Comparison of ENCODE assay signal across 23 cellular contexts in the genomic region with DNA sequence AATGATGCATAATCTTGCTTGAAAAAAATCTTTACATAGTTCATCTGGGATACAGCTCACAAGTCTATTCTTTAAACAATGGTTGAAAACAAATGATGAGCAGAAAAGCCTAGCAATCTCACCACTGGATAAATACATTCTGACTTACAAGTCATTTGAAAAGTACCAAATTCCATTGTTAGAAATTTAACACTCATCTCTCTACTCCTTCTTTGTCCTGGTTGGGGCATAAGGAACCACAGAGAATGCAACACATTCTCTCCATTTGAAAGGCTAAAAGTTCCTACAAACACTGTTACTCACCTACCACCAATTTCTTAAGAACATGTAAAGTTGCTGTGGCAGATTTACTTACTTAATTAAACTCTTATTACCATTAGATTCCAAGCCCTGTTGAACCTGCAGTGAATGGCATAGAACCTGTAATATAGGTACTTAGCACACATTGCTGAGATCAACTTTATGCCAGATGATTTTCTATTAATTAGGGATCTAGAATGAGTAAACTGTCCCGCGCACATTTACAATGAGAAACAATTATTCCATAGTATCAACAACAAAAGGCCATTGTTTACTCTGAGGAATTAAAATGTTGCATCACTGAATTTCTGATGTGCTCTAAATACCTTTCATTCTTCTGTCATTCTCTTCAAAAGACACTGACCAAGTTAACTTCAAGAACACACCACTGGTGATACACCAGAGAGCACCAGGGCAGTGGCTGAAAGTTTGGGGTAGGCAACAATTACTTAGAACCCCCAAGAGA.
DNase-seq lines count a peak whose midpoint lies in the region; ATAC-seq and TF ChIP-seq lines count a peak whose summit lies in the region.
"Had no signal": no experiment of that assay in that cellular context is flagged by ENCODE, and none has a peak within 500 bp of the region (broad histone marks: within the 10 kb centered on the region; RNA-seq: fewer than 3 reads in every experiment).

No MANE protein-coding gene starts in this region.

- peak; percentile 53 to 70 for ATAC-seq in activated T-cell treated with anti-CD3 and anti-CD28 coated beads, Interleukin-2, amount 50 U/mL, for 72 hours (replicated peaks in 1 of 2)
- ATAC-seq in WTC11 (peak; percentile 22; the same call in 1 of the 2 replicates), GM21529 (IDR thresholded peaks at IDR 0.05; ENCODE audit: unreplicated experiment) (no peak)
- ATAC-seq: heart right ventricle; natural killer cell treated with Interleukin-12 subunit alpha and Interleukin-12 subunit beta and Interleukin-15 and Interleukin-18, amount 100 ng/mL, for 72 hours had no signal

- no peaks in the 10 kb centered on the region for H3K9me3 Mint-ChIP-seq in activated T-cell treated with anti-CD3 and anti-CD28 coated beads, Interleukin-2, amount 50 U/mL, for 72 hours
- H3K9me3 Mint-ChIP-seq in WTC11, result no peaks in the 10 kb centered on the region
- H3K9me3 Mint-ChIP-seq: activated naive CD4-positive, alpha-beta T cell treated with anti-CD3 and anti-CD28 coated beads, Interleukin-2, amount 50 U/mL, for 24 hours; memory B cell; natural killer cell treated with Interleukin-12 subunit alpha and Interleukin-12 subunit beta and Interleukin-15 and Interleukin-18, amount 100 ng/mL, for 72 hours had no signal

- CTCF ChIA-PET in WTC11 (lab: Charles Lee), result interaction anchor here (1.2 kb wide), 1 partner anchor 32 kb away, joined by 5 read pairs; no protein-coding TSS in a partner anchor

- H3K4me1 Mint-ChIP-seq in activated T-cell treated with anti-CD3 and anti-CD28 coated beads, Interleukin-2, amount 50 U/mL, for 72 hours (ENCODE audit: low read depth), result peaks cover 9% of the 10 kb centered on the region
- peaks cover 15% of the 10 kb centered on the region for H3K4me1 Mint-ChIP-seq in WTC11
- H3K4me1 Mint-ChIP-seq: activated naive CD4-positive, alpha-beta T cell treated with anti-CD3 and anti-CD28 coated beads, Interleukin-2, amount 50 U/mL, for 24 hours; memory B cell had no signal

- no peak for DNase-seq in activated T-cell treated with anti-CD3 and anti-CD28 coated beads, Interleukin-2, amount 50 U/mL, for 72 hours
- DNase-seq in activated T-cell treated with anti-CD3 and anti-CD28 coated beads, Interleukin-2, amount 50 U/mL, for 1 hour, result no peak
- DNase-seq in WTC11 (ENCODE audit: low spot score) (no peak), foreskin melanocyte (peak; percentile 84), superior temporal gyrus (ENCODE audit: extremely low spot score) (peak; percentile 82), iPS-NIHi7 (ENCODE audit: extremely low spot score) (no peak), CD1c-positive myeloid dendritic cell (ENCODE audit: extremely low spot score) (no peak)
- DNase-seq: 8988T; activated CD4-positive, alpha-beta T cell treated with anti-CD3 and anti-CD28 coated beads, Interleukin-2, amount 50 U/mL, for 48 hours; activated T-cell treated with anti-CD3 and anti-CD28 coated beads for 4 hours; BE2C; brain microvascular endothelial cell; GDM1; heart right ventricle; KBM-7; NCI-H510A treated with DMSO at 0.1 percent for 48 hours; small intestine; stimulated activated CD4-positive, alpha-beta T cell treated with anti-CD3 and anti-CD28 coated beads, Interleukin-4, amount 100 ng/mL, for 1 hour; T-helper 1 cell had no signal

- no peak overlapping the region for H3K27ac Mint-ChIP-seq in activated T-cell treated with anti-CD3 and anti-CD28 coated beads, Interleukin-2, amount 50 U/mL, for 72 hours
- H3K27ac Mint-ChIP-seq in WTC11, result peak overlapping the region; percentile 78
- H3K27ac Mint-ChIP-seq: activated naive CD4-positive, alpha-beta T cell treated with anti-CD3 and anti-CD28 coated beads, Interleukin-2, amount 50 U/mL, for 24 hours; memory B cell; natural killer cell treated with Interleukin-12 subunit alpha and Interleukin-12 subunit beta and Interleukin-15 and Interleukin-18, amount 100 ng/mL, for 72 hours had no signal

- POLR2A ChIA-PET in WTC11 (lab: Charles Lee), result no interaction called here

- no peak for TF ChIP-seq CTCF in WTC11 (IDR thresholded peaks at IDR 0.05)

- no peak overlapping the region for H3K4me3 Mint-ChIP-seq in activated T-cell treated with anti-CD3 and anti-CD28 coated beads, Interleukin-2, amount 50 U/mL, for 72 hours
- no peak overlapping the region for H3K4me3 Mint-ChIP-seq in WTC11
- H3K4me3 Mint-ChIP-seq: activated naive CD4-positive, alpha-beta T cell treated with anti-CD3 and anti-CD28 coated beads, Interleukin-2, amount 50 U/mL, for 24 hours; memory B cell; natural killer cell treated with Interleukin-12 subunit alpha and Interleukin-12 subunit beta and Interleukin-15 and Interleukin-18, amount 100 ng/mL, for 72 hours had no signal

- H3K36me3 Mint-ChIP-seq in activated T-cell treated with anti-CD3 and anti-CD28 coated beads, Interleukin-2, amount 50 U/mL, for 72 hours (ENCODE audit: insufficient read depth in 2 of 2), result no peaks in the 10 kb centered on the region
- 0 out of 2 replicates have a peak, but pooled peaks cover 3% of the 10 kb centered on the region for H3K36me3 Mint-ChIP-seq in WTC11
- H3K36me3 Mint-ChIP-seq: activated naive CD4-positive, alpha-beta T cell treated with anti-CD3 and anti-CD28 coated beads, Interleukin-2, amount 50 U/mL, for 24 hours; memory B cell; natural killer cell treated with Interleukin-12 subunit alpha and Interleukin-12 subunit beta and Interleukin-15 and Interleukin-18, amount 100 ng/mL, for 72 hours had no signal

- no peaks in the 10 kb centered on the region for H3K27me3 Mint-ChIP-seq in activated T-cell treated with anti-CD3 and anti-CD28 coated beads, Interleukin-2, amount 50 U/mL, for 72 hours (ENCODE audit: low read depth)
- H3K27me3 Mint-ChIP-seq in WTC11 (ENCODE audit: low read depth), result no peaks in the 10 kb centered on the region

TF ChIP-seq in WTC11, 78 proteins besides CTCF, POLR2A, EP300 and RAD21 (continues in another document):
- TF ChIP-seq PRRX2 (CRISPR knock-in tag; IDR thresholded peaks at IDR 0.05) (no peak), SMAD4 (CRISPR knock-in tag; IDR thresholded peaks at IDR 0.05) (no peak), NR2C2 (CRISPR knock-in tag; IDR thresholded peaks at IDR 0.05) (no peak), MXD4 (CRISPR knock-in tag; IDR thresholded peaks at IDR 0.05; ENCODE audit: borderline replicate concordance) (no peak), ZNF121 (CRISPR knock-in tag; IDR thresholded peaks at IDR 0.05) (no peak), IRF2 (CRISPR knock-in tag; IDR thresholded peaks at IDR 0.05; ENCODE audit: borderline replicate concordance, low read depth) (no peak), ZNF423 (CRISPR knock-in tag; IDR thresholded peaks at IDR 0.05) (no peak), GABPB1 (CRISPR knock-in tag; IDR thresholded peaks at IDR 0.05) (no peak)
- TF ChIP-seq, protein P1, sequence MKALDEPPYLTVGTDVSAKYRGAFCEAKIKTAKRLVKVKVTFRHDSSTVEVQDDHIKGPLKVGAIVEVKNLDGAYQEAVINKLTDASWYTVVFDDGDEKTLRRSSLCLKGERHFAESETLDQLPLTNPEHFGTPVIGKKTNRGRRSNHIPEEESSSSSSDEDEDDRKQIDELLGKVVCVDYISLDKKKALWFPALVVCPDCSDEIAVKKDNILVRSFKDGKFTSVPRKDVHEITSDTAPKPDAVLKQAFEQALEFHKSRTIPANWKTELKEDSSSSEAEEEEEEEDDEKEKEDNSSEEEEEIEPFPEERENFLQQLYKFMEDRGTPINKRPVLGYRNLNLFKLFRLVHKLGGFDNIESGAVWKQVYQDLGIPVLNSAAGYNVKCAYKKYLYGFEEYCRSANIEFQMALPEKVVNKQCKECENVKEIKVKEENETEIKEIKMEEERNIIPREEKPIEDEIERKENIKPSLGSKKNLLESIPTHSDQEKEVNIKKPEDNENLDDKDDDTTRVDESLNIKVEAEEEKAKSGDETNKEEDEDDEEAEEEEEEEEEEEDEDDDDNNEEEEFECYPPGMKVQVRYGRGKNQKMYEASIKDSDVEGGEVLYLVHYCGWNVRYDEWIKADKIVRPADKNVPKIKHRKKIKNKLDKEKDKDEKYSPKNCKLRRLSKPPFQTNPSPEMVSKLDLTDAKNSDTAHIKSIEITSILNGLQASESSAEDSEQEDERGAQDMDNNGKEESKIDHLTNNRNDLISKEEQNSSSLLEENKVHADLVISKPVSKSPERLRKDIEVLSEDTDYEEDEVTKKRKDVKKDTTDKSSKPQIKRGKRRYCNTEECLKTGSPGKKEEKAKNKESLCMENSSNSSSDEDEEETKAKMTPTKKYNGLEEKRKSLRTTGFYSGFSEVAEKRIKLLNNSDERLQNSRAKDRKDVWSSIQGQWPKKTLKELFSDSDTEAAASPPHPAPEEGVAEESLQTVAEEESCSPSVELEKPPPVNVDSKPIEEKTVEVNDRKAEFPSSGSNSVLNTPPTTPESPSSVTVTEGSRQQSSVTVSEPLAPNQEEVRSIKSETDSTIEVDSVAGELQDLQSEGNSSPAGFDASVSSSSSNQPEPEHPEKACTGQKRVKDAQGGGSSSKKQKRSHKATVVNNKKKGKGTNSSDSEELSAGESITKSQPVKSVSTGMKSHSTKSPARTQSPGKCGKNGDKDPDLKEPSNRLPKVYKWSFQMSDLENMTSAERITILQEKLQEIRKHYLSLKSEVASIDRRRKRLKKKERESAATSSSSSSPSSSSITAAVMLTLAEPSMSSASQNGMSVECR (CRISPR knock-in tag; IDR thresholded peaks at IDR 0.05; ENCODE audit: borderline replicate concordance), result no peak
- TF ChIP-seq, protein P2, sequence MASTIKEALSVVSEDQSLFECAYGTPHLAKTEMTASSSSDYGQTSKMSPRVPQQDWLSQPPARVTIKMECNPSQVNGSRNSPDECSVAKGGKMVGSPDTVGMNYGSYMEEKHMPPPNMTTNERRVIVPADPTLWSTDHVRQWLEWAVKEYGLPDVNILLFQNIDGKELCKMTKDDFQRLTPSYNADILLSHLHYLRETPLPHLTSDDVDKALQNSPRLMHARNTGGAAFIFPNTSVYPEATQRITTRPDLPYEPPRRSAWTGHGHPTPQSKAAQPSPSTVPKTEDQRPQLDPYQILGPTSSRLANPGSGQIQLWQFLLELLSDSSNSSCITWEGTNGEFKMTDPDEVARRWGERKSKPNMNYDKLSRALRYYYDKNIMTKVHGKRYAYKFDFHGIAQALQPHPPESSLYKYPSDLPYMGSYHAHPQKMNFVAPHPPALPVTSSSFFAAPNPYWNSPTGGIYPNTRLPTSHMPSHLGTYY (CRISPR knock-in tag; IDR thresholded peaks at IDR 0.05), result no peak
- TF ChIP-seq, protein P3, sequence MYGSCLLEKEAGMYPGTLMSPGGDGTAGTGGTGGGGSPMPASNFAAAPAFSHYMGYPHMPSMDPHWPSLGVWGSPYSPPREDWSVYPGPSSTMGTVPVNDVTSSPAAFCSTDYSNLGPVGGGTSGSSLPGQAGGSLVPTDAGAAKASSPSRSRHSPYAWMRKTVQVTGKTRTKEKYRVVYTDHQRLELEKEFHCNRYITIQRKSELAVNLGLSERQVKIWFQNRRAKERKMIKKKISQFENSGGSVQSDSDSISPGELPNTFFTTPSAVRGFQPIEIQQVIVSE (CRISPR knock-in tag; IDR thresholded peaks at IDR 0.05; ENCODE audit: borderline replicate concordance), result no peak

Comparison
In these comparisons a context has a peak if more than half of its experiments do, and no peak if none do; other contexts are left out.
1. DNase-seq: peak in foreskin melanocyte (single experiment) and superior temporal gyrus (single experiment); none in activated T-cell treated with anti-CD3 and anti-CD28 coated beads, Interleukin-2, amount 50 U/mL, for 72 hours (0 of 2), activated T-cell treated with anti-CD3 and anti-CD28 coated beads, Interleukin-2, amount 50 U/mL, for 1 hour (single experiment), WTC11 (single experiment), iPS-NIHi7 (single experiment) and CD1c-positive myeloid dendritic cell (single experiment).